ENCODE assay signal across 1 cellular context in the genomic region with DNA sequence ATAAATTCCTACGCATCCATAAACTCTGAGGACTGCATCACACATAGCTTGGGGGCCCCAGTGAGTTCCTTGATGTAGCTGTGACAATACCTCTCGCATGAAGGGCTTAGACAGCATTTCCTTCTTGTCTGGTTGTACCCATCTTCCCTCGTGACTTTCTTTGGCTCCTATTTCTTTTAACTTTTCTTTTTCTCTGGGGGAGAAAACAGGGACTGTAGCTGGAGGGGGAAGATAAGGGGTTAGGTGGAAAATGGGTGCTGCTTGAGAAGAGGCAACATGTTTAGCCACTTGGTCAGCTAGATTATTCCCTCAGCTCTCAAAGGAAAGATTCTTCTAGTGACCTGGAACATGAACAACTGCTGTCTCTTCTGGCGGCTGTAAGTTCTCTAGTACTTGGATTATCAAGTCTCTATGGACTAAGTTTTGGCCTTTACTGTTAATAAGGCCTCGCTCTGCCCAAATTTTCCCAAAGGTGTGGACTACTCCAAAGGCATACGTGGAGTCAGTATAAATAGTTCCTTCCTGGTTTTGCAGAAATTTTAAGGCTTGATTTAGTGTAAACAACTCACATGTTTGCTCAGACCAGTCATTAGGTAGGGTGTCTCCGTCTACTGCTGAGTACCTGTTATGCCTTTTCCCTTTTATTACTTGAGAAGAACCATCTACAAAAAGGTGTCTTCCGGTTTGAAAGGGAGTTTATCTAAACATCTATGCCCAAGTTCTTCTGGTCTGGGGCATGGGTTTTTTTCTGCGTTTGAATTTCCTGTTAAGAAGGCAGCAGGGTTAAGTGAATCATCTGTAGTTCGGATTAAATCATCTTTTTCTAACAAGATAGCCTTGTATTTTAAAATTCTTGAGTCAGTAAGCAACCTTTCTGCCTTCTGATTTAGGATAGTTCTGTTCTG.
TF ChIP-seq lines count a peak whose summit lies in the region.

No MANE protein-coding gene starts in this region.

TF ChIP-seq in IMR-90, 13 proteins besides CTCF, POLR2A, EP300 and RAD21:
- TF ChIP-seq CHD1 (IDR thresholded peaks at IDR 0.05; ENCODE audit: low read depth, low read length) (no peak), FOS (IDR thresholded peaks at IDR 0.05; ENCODE audit: low read depth, low read length) (no peak), SMC3 (IDR thresholded peaks at IDR 0.05; ENCODE audit: low read depth, low read length) (no peak), RCOR1 (IDR thresholded peaks at IDR 0.05; ENCODE audit: insufficient replicate concordance, low read length) (no peak), MAZ (IDR thresholded peaks at IDR 0.05; ENCODE audit: borderline replicate concordance, low read depth, low read length) (no peak), MAFK (IDR thresholded peaks at IDR 0.05; ENCODE audit: low read depth, low read length) (no peak), RFX5 (IDR thresholded peaks at IDR 0.05; ENCODE audit: low read depth, low read length) (no peak), BHLHE40 (IDR thresholded peaks at IDR 0.05; ENCODE audit: low read depth, low read length) (no peak), NFE2L2 (IDR thresholded peaks at IDR 0.05; ENCODE audit: low read depth, low read length) (no peak), MXI1 (IDR thresholded peaks at IDR 0.05; ENCODE audit: borderline replicate concordance, low read depth, low read length) (no peak), CEBPB (IDR thresholded peaks at IDR 0.05; ENCODE audit: low read depth, low read length) (no peak)
- TF ChIP-seq, protein P1, sequence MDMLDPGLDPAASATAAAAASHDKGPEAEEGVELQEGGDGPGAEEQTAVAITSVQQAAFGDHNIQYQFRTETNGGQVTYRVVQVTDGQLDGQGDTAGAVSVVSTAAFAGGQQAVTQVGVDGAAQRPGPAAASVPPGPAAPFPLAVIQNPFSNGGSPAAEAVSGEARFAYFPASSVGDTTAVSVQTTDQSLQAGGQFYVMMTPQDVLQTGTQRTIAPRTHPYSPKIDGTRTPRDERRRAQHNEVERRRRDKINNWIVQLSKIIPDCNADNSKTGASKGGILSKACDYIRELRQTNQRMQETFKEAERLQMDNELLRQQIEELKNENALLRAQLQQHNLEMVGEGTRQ (IDR thresholded peaks at IDR 0.05; ENCODE audit: low read depth, low read length) = no peak
- TF ChIP-seq, protein P2, sequence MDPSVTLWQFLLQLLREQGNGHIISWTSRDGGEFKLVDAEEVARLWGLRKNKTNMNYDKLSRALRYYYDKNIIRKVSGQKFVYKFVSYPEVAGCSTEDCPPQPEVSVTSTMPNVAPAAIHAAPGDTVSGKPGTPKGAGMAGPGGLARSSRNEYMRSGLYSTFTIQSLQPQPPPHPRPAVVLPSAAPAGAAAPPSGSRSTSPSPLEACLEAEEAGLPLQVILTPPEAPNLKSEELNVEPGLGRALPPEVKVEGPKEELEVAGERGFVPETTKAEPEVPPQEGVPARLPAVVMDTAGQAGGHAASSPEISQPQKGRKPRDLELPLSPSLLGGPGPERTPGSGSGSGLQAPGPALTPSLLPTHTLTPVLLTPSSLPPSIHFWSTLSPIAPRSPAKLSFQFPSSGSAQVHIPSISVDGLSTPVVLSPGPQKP (IDR thresholded peaks at IDR 0.05; ENCODE audit: borderline replicate concordance, low read depth, low read length) = no peak
